23 cellular contexts compared by ENCODE assay signal in the genomic region with DNA sequence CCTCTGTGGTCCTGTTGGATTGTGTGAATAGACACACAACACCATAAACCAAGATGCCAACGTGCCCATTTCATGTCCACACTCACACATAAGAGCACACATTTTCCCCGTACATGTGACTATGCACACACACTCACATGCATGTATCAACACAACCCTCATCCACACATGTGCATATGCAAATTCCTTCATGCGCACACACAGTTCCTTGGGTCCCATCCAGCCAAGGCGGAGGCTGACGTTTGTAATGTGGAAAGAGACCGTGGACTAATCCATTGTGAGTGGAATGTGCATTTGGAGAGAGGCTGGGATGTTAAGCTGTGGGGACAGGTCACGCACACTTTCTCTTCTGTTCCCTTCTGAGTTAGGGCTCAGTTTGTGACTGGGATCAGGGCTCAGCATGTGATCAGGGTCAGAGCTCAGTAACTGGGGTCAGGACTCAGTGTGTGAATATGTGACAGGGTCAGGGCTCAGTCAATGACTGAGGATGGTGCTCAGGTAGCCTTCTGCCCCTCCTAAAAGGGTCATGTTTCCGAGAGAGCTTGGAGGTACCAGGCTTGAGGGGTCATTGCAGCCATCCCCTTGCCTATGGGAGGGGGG. TPM values are rescaled to one million over a fixed set of nuclear protein-coding genes. Genes with fewer than 3 reads are reported as not detected.
DNase-seq lines count a peak whose midpoint lies in the region; ATAC-seq and TF ChIP-seq lines count a peak whose summit lies in the region.
"Had no signal": no experiment of that assay in that cellular context is flagged by ENCODE, and none has a peak within 500 bp of the region (broad histone marks: within the 10 kb centered on the region; RNA-seq: fewer than 3 reads in every experiment).

No MANE protein-coding gene starts in this region.

- H3K9ac ChIP-seq in mesendoderm (ENCODE audit: low read length): no peak overlapping the region
- no peak overlapping the region for H3K9ac ChIP-seq in mammary epithelial cell (ENCODE audit: insufficient read depth, low read length)

- H3K36me3 ChIP-seq in mesendoderm (ENCODE audit: control insufficient read depth, insufficient read depth, low read length) (no peaks in the 10 kb centered on the region), mammary epithelial cell (ENCODE audit: insufficient read depth, low read length) (no peaks in the 10 kb centered on the region)
- H3K36me3 ChIP-seq: BE2C, HAP-1 had no signal

- H3K79me1 ChIP-seq in mesendoderm (ENCODE audit: low read length): no peaks in the 10 kb centered on the region

- H4K5ac ChIP-seq in mesendoderm (ENCODE audit: low read length): no peak overlapping the region

- H3K27me3 Mint-ChIP-seq in T-helper 17 cell (no peaks in the 10 kb centered on the region), WTC11 (ENCODE audit: low read depth) (no peaks in the 10 kb centered on the region)
- H3K27me3 Mint-ChIP-seq in activated T-helper 17 cell treated with anti-CD3 and anti-CD28 coated beads, Interleukin-2, amount 50 U/mL, for 72 hours: no peaks in the 10 kb centered on the region
- H3K27me3 Mint-ChIP-seq: IgD-negative memory B cell had no signal

- in situ Hi-C loops in mammary epithelial cell (cut with MboI; ENCODE audit: low sequenced_read_pairs in 2 of 2): no loop called here

- H3K4me2 ChIP-seq in mesendoderm (ENCODE audit: low read length) (no peak overlapping the region), mammary epithelial cell (ENCODE audit: insufficient read depth, low read depth, low read length) (no peak overlapping the region)

- H3K4me1 Mint-ChIP-seq in T-helper 17 cell: peaks cover 7% of the 10 kb centered on the region
- H3K4me1 Mint-ChIP-seq in WTC11: peaks cover 6% of the 10 kb centered on the region; the same call in 1 of the 2 replicates
- peaks cover 8% of the 10 kb centered on the region for H3K4me1 Mint-ChIP-seq in activated T-helper 17 cell treated with anti-CD3 and anti-CD28 coated beads, Interleukin-2, amount 50 U/mL, for 72 hours

- H3K9me3 ChIP-seq in T-helper 17 cell (ENCODE audit: control insufficient read depth, low read length, poor library complexity, severe bottlenecking) (no peaks in the 10 kb centered on the region), mammary epithelial cell (replicated peaks; ENCODE audit: insufficient read depth, low read length) (no peaks in the 10 kb centered on the region)
- H3K9me3 ChIP-seq: BE2C had no signal

- DNase-seq in T-helper 17 cell: no peak
- DNase-seq in WTC11 (ENCODE audit: low spot score): no peak
- no peak for DNase-seq in mesendoderm
- peak; percentile 46 for DNase-seq in posterior vena cava (ENCODE audit: low spot score)
- no peak for DNase-seq in foreskin melanocyte
- DNase-seq in mammary epithelial cell: no peak
- DNase-seq: ACHN; BE2C; C1 segment of cervical spinal cord; CD4-positive, CD25-positive, alpha-beta regulatory T cell; COR-L47; DMS 273 treated with DMSO at 0.1 percent for 48 hours; DMS53; DND-41; EL had no signal

- H2BK120ac ChIP-seq in mesendoderm (ENCODE audit: low read depth, low read length): no peak overlapping the region

- H3K18ac ChIP-seq in mesendoderm (ENCODE audit: low read length): no peak overlapping the region

- H3K56ac ChIP-seq in mesendoderm (ENCODE audit: low read length): peak overlapping the region; percentile 5

- H3K36me3 Mint-ChIP-seq in T-helper 17 cell (ENCODE audit: low read depth): no peaks in the 10 kb centered on the region
- H3K36me3 Mint-ChIP-seq in WTC11: no peaks in the 10 kb centered on the region; the same call in 1 of the 2 replicates
- no peaks in the 10 kb centered on the region for H3K36me3 Mint-ChIP-seq in activated T-helper 17 cell treated with anti-CD3 and anti-CD28 coated beads, Interleukin-2, amount 50 U/mL, for 72 hours (ENCODE audit: low read depth)
- H3K36me3 Mint-ChIP-seq: CD4-positive, CD25-positive, alpha-beta regulatory T cell had no signal

- no peak overlapping the region for H3K23ac ChIP-seq in mesendoderm (ENCODE audit: low read length)

- no peak overlapping the region for H2BK5ac ChIP-seq in mesendoderm (ENCODE audit: low read length)

- H3K27me3 ChIP-seq in mesendoderm (ENCODE audit: insufficient read depth, low read length, poor library complexity) (no peaks in the 10 kb centered on the region), mammary epithelial cell (ENCODE audit: insufficient read depth, low read length) (no peaks in the 10 kb centered on the region)
- H3K27me3 ChIP-seq: BE2C had no signal

- H3K4ac ChIP-seq in mesendoderm (ENCODE audit: low read depth, low read length): no peak overlapping the region

- TF ChIP-seq CTCF in WTC11 (IDR thresholded peaks at IDR 0.05) (no peak), mammary epithelial cell (conservative IDR thresholded peaks at IDR 0.05 in 1 of 2, IDR thresholded peaks at IDR 0.05 in 1 of 2; ENCODE audit: extremely low read depth in 1 of 2, insufficient read depth in 1 of 2, low read depth in 1 of 2, low read length in 2 of 2) (no peak)

- peak overlapping the region; percentile 37 for H2AK5ac ChIP-seq in mesendoderm (ENCODE audit: low read length)

- no peak for ATAC-seq in T-helper 17 cell
- no peak for ATAC-seq in WTC11
- ATAC-seq in activated T-helper 17 cell treated with anti-CD3 and anti-CD28 coated beads, Interleukin-2, amount 50 U/mL, for 72 hours (replicated peaks): no peak
- ATAC-seq: GM12878 had no signal

- no peak overlapping the region for H3K4me3 Mint-ChIP-seq in T-helper 17 cell
- no peak overlapping the region for H3K4me3 Mint-ChIP-seq in WTC11
- no peak overlapping the region for H3K4me3 Mint-ChIP-seq in activated T-helper 17 cell treated with anti-CD3 and anti-CD28 coated beads, Interleukin-2, amount 50 U/mL, for 72 hours
- H3K4me3 Mint-ChIP-seq: CD4-positive, CD25-positive, alpha-beta regulatory T cell; CD8-positive, alpha-beta memory T cell; IgD-negative memory B cell had no signal

- H3K4me3 ChIP-seq in mesendoderm (ENCODE audit: low read length) (no peak overlapping the region), mammary epithelial cell (replicated peaks in 1 of 3; ENCODE audit: insufficient read depth in 1 of 3, low read depth in 2 of 3, low read length in 3 of 3) (no peak overlapping the region)
- H3K4me3 ChIP-seq: GM12878, HAP-1 had no signal

- H2BK15ac ChIP-seq in mesendoderm (replicated peaks; ENCODE audit: low read depth): no peak overlapping the region

- H3K27ac Mint-ChIP-seq in T-helper 17 cell (peak overlapping the region; percentile 12), WTC11 (no peak overlapping the region)
- H3K27ac Mint-ChIP-seq in activated T-helper 17 cell treated with anti-CD3 and anti-CD28 coated beads, Interleukin-2, amount 50 U/mL, for 72 hours: no peak overlapping the region
- H3K27ac Mint-ChIP-seq: IgD-negative memory B cell had no signal

- H4K20me1 ChIP-seq in mammary epithelial cell (ENCODE audit: insufficient read depth, low read length): no peaks in the 10 kb centered on the region

- POLR2A ChIA-PET in WTC11 (lab: Charles Lee): no interaction called here

- WGBS in mesendoderm (ENCODE audit: extremely low coverage, insufficient coverage, low lambda C conversion rate): no CpG with 5 or more reads among the region's 8 CpGs
- WGBS in mammary epithelial cell (ENCODE audit: low coverage, missing lambda C conversion rate): 74% methylated on average over 7 of the region's 8 CpGs

- H3K9me3 Mint-ChIP-seq in WTC11: peaks cover 6% of the 10 kb centered on the region
- H3K9me3 Mint-ChIP-seq in activated T-helper 17 cell treated with anti-CD3 and anti-CD28 coated beads, Interleukin-2, amount 50 U/mL, for 72 hours: no peaks in the 10 kb centered on the region

- H3K4me1 ChIP-seq in mesendoderm (ENCODE audit: control insufficient read depth, low read depth, low read length) (no peaks in the 10 kb centered on the region), mammary epithelial cell (ENCODE audit: insufficient read depth, low read length) (no peaks in the 10 kb centered on the region)
- H3K4me1 ChIP-seq: BE2C, HAP-1 had no signal

- no peak overlapping the region for H3K27ac ChIP-seq in mesendoderm (ENCODE audit: low read depth, low read length)
- no peak overlapping the region for H3K27ac ChIP-seq in mammary epithelial cell (ENCODE audit: insufficient read depth, low read depth, low read length)

- no peak overlapping the region for H2AFZ ChIP-seq in mammary epithelial cell (ENCODE audit: low read depth, low read length)

- H3K79me2 ChIP-seq in mesendoderm (ENCODE audit: control insufficient read depth, insufficient read depth, low read length) (no peaks in the 10 kb centered on the region), mammary epithelial cell (ENCODE audit: insufficient read depth, low read length) (no peaks in the 10 kb centered on the region)

- CTCF ChIA-PET in WTC11 (lab: Charles Lee) (interaction anchor here (0.5 to 3.5 kb wide), 6 partner anchors 9 to 105 kb away, joined by 3 to 51 read pairs (median 6); partner anchors contain the start of gene BPIFB6), mammary epithelial cell (lab: Charles Lee; ENCODE audit: low non-redundant PET) (no interaction called here)

- intact Hi-C loops in posterior vena cava (cut with DNase I): loop anchor here in 1 of 2 donors (1.0 kb wide), 1 partner anchor 31 kb away; no protein-coding TSS in a partner anchor
- intact Hi-C loops in mammary epithelial cell (cut with micrococcal nuclease): loop anchor here (5.0 to 10.0 kb wide), 2 partner anchors 85 to 102 kb away; no protein-coding TSS in a partner anchor

- dilution Hi-C loops in mammary epithelial cell (cut with HindIII; ENCODE audit: low sequenced_read_pairs): no loop called here

- no peak overlapping the region for H4K8ac ChIP-seq in mesendoderm (ENCODE audit: low read depth, low read length)

- no TSS peak for BruUV-seq in mammary epithelial cell (replicated peaks; lab: Mats Ljungman, UMichigan)

RNA-seq across cellular contexts. Expression of gene BPIFB2, which starts 0.6 kb away (rescaled TPM):
- total RNA-seq in T-helper 17 cell (not detected), WTC11 (2021) (0.09 TPM in 3 replicates), posterior vena cava (not detected), mammary epithelial cell (not detected)
- polyA plus RNA-seq in mesendoderm (2013, experiment 1 of 2): 0.10 TPM
- polyA plus RNA-seq in mesendoderm (2013, experiment 2 of 2): 0.11 TPM
- not detected for polyA plus RNA-seq in mammary epithelial cell
- not detected for polyA minus RNA-seq in mammary epithelial cell
- not detected for total RNA-seq in activated T-helper 17 cell treated with anti-CD3 and anti-CD28 coated beads, Interleukin-2, amount 50 U/mL, for 72 hours
- total RNA-seq: CD4-positive, CD25-positive, alpha-beta regulatory T cell; CD8-positive, alpha-beta memory T cell; G401; GM12878; H4; HT-29 had no signal
- polyA plus RNA-seq: CD4-positive, CD25-positive, alpha-beta regulatory T cell; CD8-positive, alpha-beta memory T cell; GM12878; IgD-negative memory B cell had no signal

RNA-seq across cellular contexts. Expression of gene SUN5, which starts 2.6 kb away (rescaled TPM):
- total RNA-seq in T-helper 17 cell (not detected), WTC11 (2021) (not detected in 3 replicates), posterior vena cava (not detected), mammary epithelial cell (not detected)
- polyA plus RNA-seq in mesendoderm (2013, experiment 1 of 2): not detected
- polyA plus RNA-seq in mesendoderm (2013, experiment 2 of 2): not detected
- polyA plus RNA-seq in mammary epithelial cell: not detected
- polyA minus RNA-seq in mammary epithelial cell: not detected
- not detected for total RNA-seq in activated T-helper 17 cell treated with anti-CD3 and anti-CD28 coated beads, Interleukin-2, amount 50 U/mL, for 72 hours
- total RNA-seq: CD4-positive, CD25-positive, alpha-beta regulatory T cell; CD8-positive, alpha-beta memory T cell; G401; GM12878; H4; HT-29 had no signal
- polyA plus RNA-seq: CD4-positive, CD25-positive, alpha-beta regulatory T cell; CD8-positive, alpha-beta memory T cell; GM12878; IgD-negative memory B cell had no signal

RNA-seq across cellular contexts. Expression of gene BPIFB6, which starts 24.6 kb away (rescaled TPM):
- not detected for total RNA-seq in T-helper 17 cell
- not detected in 3 replicates for total RNA-seq in WTC11 (2021)
- polyA plus RNA-seq in mesendoderm (2013, experiment 1 of 2): not detected
- not detected for polyA plus RNA-seq in mesendoderm (2013, experiment 2 of 2)
- total RNA-seq in posterior vena cava: not detected
- not detected for total RNA-seq in mammary epithelial cell
- polyA plus RNA-seq in mammary epithelial cell: not detected
- polyA minus RNA-seq in mammary epithelial cell: not detected
- not detected for total RNA-seq in activated T-helper 17 cell treated with anti-CD3 and anti-CD28 coated beads, Interleukin-2, amount 50 U/mL, for 72 hours
- total RNA-seq: CD4-positive, CD25-positive, alpha-beta regulatory T cell; CD8-positive, alpha-beta memory T cell; G401; GM12878; H4; HT-29 had no signal
- polyA plus RNA-seq: CD4-positive, CD25-positive, alpha-beta regulatory T cell; CD8-positive, alpha-beta memory T cell; GM12878; IgD-negative memory B cell had no signal

RNA-seq across cellular contexts. Expression of gene BPIFB3, which starts 46.8 kb away (rescaled TPM):
- total RNA-seq in T-helper 17 cell (not detected), WTC11 (2021) (not detected in 3 replicates), posterior vena cava (not detected), mammary epithelial cell (not detected)
- polyA plus RNA-seq in mesendoderm (2013, experiment 1 of 2): not detected
- 0.03 TPM for polyA plus RNA-seq in mesendoderm (2013, experiment 2 of 2)
- not detected for polyA plus RNA-seq in mammary epithelial cell
- polyA minus RNA-seq in mammary epithelial cell: not detected
- total RNA-seq in activated T-helper 17 cell treated with anti-CD3 and anti-CD28 coated beads, Interleukin-2, amount 50 U/mL, for 72 hours: not detected
- total RNA-seq: CD4-positive, CD25-positive, alpha-beta regulatory T cell; CD8-positive, alpha-beta memory T cell; G401; GM12878; H4; HT-29 had no signal
- polyA plus RNA-seq: CD4-positive, CD25-positive, alpha-beta regulatory T cell; CD8-positive, alpha-beta memory T cell; GM12878; IgD-negative memory B cell had no signal
